ENCODE assay signal across 32 cellular contexts in the genomic region with DNA sequence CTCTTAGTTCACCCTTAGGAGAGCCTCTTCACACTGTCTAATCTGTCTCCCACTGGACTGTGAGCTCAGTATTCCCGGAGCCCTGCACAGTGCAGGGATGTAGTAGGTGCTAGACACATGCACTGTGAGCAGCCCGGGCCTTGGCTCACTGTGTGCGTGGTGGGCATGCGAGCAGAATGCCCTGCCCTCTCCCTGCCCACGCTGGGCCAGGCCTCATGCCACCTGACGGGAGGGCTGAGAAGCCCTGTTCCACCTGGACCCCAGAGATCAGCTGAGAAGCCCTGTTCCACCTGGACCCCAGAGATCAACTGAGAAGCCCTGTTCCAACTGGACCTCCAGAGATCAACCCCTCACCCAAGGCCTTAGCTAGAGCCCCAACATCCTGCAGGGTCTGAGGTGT. TPM values are rescaled to one million over a fixed set of nuclear protein-coding genes. Genes with fewer than 3 reads are reported as not detected.
"Had no signal": no experiment of that assay in that cellular context is flagged by ENCODE, and none has a peak within 500 bp of the region (broad histone marks: within the 10 kb centered on the region; RNA-seq: fewer than 3 reads in every experiment).

No MANE protein-coding gene starts in this region.

- H3K27me3 ChIP-seq: ascending aorta, body of pancreas, Peyer's patch, SJCRH30 had no signal

- H3K4me3 ChIP-seq: ascending aorta, body of pancreas, Peyer's patch, SJCRH30 had no signal

- DNase-seq: activated B cell treated with CpG ODN at 0.5 μM for 24 hours; activated CD4-positive, alpha-beta memory T cell treated with anti-CD3 and anti-CD28 coated beads, Interleukin-2, amount 10 ng/mL, durations not matched to agents 7 days and 5 days; activated CD4-positive, alpha-beta T cell treated with anti-CD3 and anti-CD28 coated beads for 1 hour; activated CD4-positive, alpha-beta T cell treated with anti-CD3 and anti-CD28 coated beads, Interleukin-2, amount 10 ng/mL, durations not matched to agents 24 days and 14 days; activated gamma-delta T cell; activated naive CD4-positive, alpha-beta T cell treated with anti-CD3 and anti-CD28 coated beads, Interleukin-2, amount 10 ng/mL, durations not matched to agents 7 days and 5 days; activated naive CD8-positive, alpha-beta T cell treated with anti-CD3 and anti-CD28 coated beads, Interleukin-2, amount 50 U/mL, for 24 hours; activated T-cell treated with anti-CD3 and anti-CD28 coated beads for 4 hours; activated T-cell treated with anti-CD3 and anti-CD28 coated beads, Interleukin-2, amount 50 U/mL, for 48 hours; amniotic stem cell; body of pancreas; central memory CD4-positive, alpha-beta T cell; MM.1S; NCI-H1105; NCI-H1436; NCI-H1694 treated with DMSO at 0.1 percent for 48 hours; NCI-H2029 treated with DMSO at 0.1 percent for 48 hours; NCI-H510A treated with DMSO at 0.1 percent for 48 hours; NCI-H69; NK-92 treated with Interleukin-12 subunit alpha and Interleukin-12 subunit beta, amount 100 ng/mL, for 24 hours; OCI-M1; Peyer's patch; Right ventricle myocardium superior; SJCRH30; SW 1271; T-helper 9 cell had no signal

- H3K27ac Mint-ChIP-seq: activated B cell treated with CpG ODN at 0.5 μM for 24 hours; activated CD4-positive, alpha-beta memory T cell treated with anti-CD3 and anti-CD28 coated beads, Interleukin-2, amount 10 ng/mL, durations not matched to agents 7 days and 5 days; activated CD4-positive, alpha-beta T cell treated with anti-CD3 and anti-CD28 coated beads, Interleukin-2, amount 10 ng/mL, durations not matched to agents 24 days and 14 days; activated naive CD4-positive, alpha-beta T cell treated with anti-CD3 and anti-CD28 coated beads, Interleukin-2, amount 10 ng/mL, durations not matched to agents 7 days and 5 days; activated naive CD8-positive, alpha-beta T cell treated with anti-CD3 and anti-CD28 coated beads, Interleukin-2, amount 50 U/mL, for 24 hours; activated T-helper 17 cell treated with anti-CD3 and anti-CD28 coated beads, Interleukin-2, amount 50 U/mL, for 72 hours had no signal

- H3K9me3 ChIP-seq: ascending aorta, body of pancreas, Peyer's patch, SJCRH30 had no signal

- H3K36me3 Mint-ChIP-seq: activated naive CD4-positive, alpha-beta T cell treated with anti-CD3 and anti-CD28 coated beads, Interleukin-2, amount 10 ng/mL, durations not matched to agents 7 days and 5 days had no signal

- H3K4me1 ChIP-seq: ascending aorta, body of pancreas had no signal

- H3K4me1 Mint-ChIP-seq: activated CD4-positive, alpha-beta memory T cell treated with anti-CD3 and anti-CD28 coated beads, Interleukin-2, amount 10 ng/mL, durations not matched to agents 7 days and 5 days; activated CD4-positive, alpha-beta T cell treated with anti-CD3 and anti-CD28 coated beads, Interleukin-2, amount 10 ng/mL, durations not matched to agents 24 days and 14 days; activated naive CD8-positive, alpha-beta T cell treated with anti-CD3 and anti-CD28 coated beads, Interleukin-2, amount 50 U/mL, for 24 hours; activated T-helper 17 cell treated with anti-CD3 and anti-CD28 coated beads, Interleukin-2, amount 50 U/mL, for 72 hours had no signal

- H3K4me3 Mint-ChIP-seq: activated B cell treated with CpG ODN at 0.5 μM for 24 hours; activated CD4-positive, alpha-beta memory T cell treated with anti-CD3 and anti-CD28 coated beads, Interleukin-2, amount 10 ng/mL, durations not matched to agents 7 days and 5 days; activated CD4-positive, alpha-beta T cell treated with anti-CD3 and anti-CD28 coated beads, Interleukin-2, amount 10 ng/mL, durations not matched to agents 24 days and 14 days; activated naive CD4-positive, alpha-beta T cell treated with anti-CD3 and anti-CD28 coated beads, Interleukin-2, amount 10 ng/mL, durations not matched to agents 7 days and 5 days; activated naive CD8-positive, alpha-beta T cell treated with anti-CD3 and anti-CD28 coated beads, Interleukin-2, amount 50 U/mL, for 24 hours; activated T-helper 17 cell treated with anti-CD3 and anti-CD28 coated beads, Interleukin-2, amount 50 U/mL, for 72 hours had no signal

- H3K36me3 ChIP-seq: ascending aorta, Peyer's patch, SJCRH30 had no signal

- ATAC-seq: activated naive CD8-positive, alpha-beta T cell treated with anti-CD3 and anti-CD28 coated beads, Interleukin-2, amount 50 U/mL, for 24 hours; activated T-helper 17 cell treated with anti-CD3 and anti-CD28 coated beads, Interleukin-2, amount 50 U/mL, for 72 hours; body of pancreas; SK-N-SH treated with all-trans-retinoic acid at 6 μM for 48 hours had no signal

- H3K27me3 Mint-ChIP-seq: activated B cell treated with CpG ODN at 0.5 μM for 24 hours; activated CD4-positive, alpha-beta memory T cell treated with anti-CD3 and anti-CD28 coated beads, Interleukin-2, amount 10 ng/mL, durations not matched to agents 7 days and 5 days; activated CD4-positive, alpha-beta T cell treated with anti-CD3 and anti-CD28 coated beads, Interleukin-2, amount 10 ng/mL, durations not matched to agents 24 days and 14 days; activated naive CD8-positive, alpha-beta T cell treated with anti-CD3 and anti-CD28 coated beads, Interleukin-2, amount 50 U/mL, for 24 hours; activated T-helper 17 cell treated with anti-CD3 and anti-CD28 coated beads, Interleukin-2, amount 50 U/mL, for 72 hours had no signal

- H3K9me3 Mint-ChIP-seq: activated B cell treated with CpG ODN at 0.5 μM for 24 hours; activated CD4-positive, alpha-beta memory T cell treated with anti-CD3 and anti-CD28 coated beads, Interleukin-2, amount 10 ng/mL, durations not matched to agents 7 days and 5 days; activated CD4-positive, alpha-beta T cell treated with anti-CD3 and anti-CD28 coated beads, Interleukin-2, amount 10 ng/mL, durations not matched to agents 24 days and 14 days; activated naive CD4-positive, alpha-beta T cell treated with anti-CD3 and anti-CD28 coated beads, Interleukin-2, amount 10 ng/mL, durations not matched to agents 7 days and 5 days; activated naive CD8-positive, alpha-beta T cell treated with anti-CD3 and anti-CD28 coated beads, Interleukin-2, amount 50 U/mL, for 24 hours; activated T-helper 17 cell treated with anti-CD3 and anti-CD28 coated beads, Interleukin-2, amount 50 U/mL, for 72 hours had no signal

- H3K27ac ChIP-seq: ascending aorta, body of pancreas, Peyer's patch, RWPE1, SJCRH30 had no signal

RNA-seq across cellular contexts. Expression of a gene that starts 36.2 kb away (rescaled TPM):
- total RNA-seq: activated B cell treated with CpG ODN at 0.5 μM for 24 hours; activated CD4-positive, alpha-beta memory T cell treated with anti-CD3 and anti-CD28 coated beads, Interleukin-2, amount 10 ng/mL, durations not matched to agents 7 days and 5 days; activated CD4-positive, alpha-beta T cell treated with anti-CD3 and anti-CD28 coated beads, Interleukin-2, amount 10 ng/mL, durations not matched to agents 24 days and 14 days; ascending aorta; bronchial epithelial cell; chondrocyte; Peyer's patch; Right ventricle myocardium superior; SJCRH30 had no signal

RNA-seq across cellular contexts. Expression of a gene that starts 43.3 kb away (rescaled TPM):
- total RNA-seq: activated B cell treated with CpG ODN at 0.5 μM for 24 hours had no signal
